In genomic region chrX:154019061-154019621, GRCh38 we compare ENCODE assay signal across 8 cellular contexts. TPM values are rescaled to one million over a fixed set of nuclear protein-coding genes. Genes with fewer than 3 reads are reported as not detected.
DNase-seq lines count a peak whose midpoint lies in the region; ATAC-seq and TF ChIP-seq lines count a peak whose summit lies in the region.

No MANE protein-coding gene starts in this region.

- peaks cover 11% of the 10 kb centered on the region for H3K36me3 Mint-ChIP-seq in endodermal cell (ENCODE audit: low read depth)

- peaks cover 11% of the 10 kb centered on the region for H3K79me1 ChIP-seq in neuronal stem cell (ENCODE audit: low read depth, low read length)

- H3K27ac ChIP-seq in endodermal cell (ENCODE audit: low read depth, low read length) (no peak overlapping the region), neuronal stem cell (replicated peaks; ENCODE audit: low read length) (no peak overlapping the region)

- whole genome bisulfite sequencing in endodermal cell (ENCODE audit: insufficient coverage in 1 of 2, insufficient read length in 1 of 2), 2 experiments, result 43 to 76% methylated on average over 3 to 39 of the region's 45 CpGs
- WGBS in neuronal stem cell (ENCODE audit: extremely low coverage in 2 of 2, insufficient read length in 2 of 2, insufficient replicate concordance in 1 of 2), 2 donors, result no CpG with 5 or more reads among the region's 45 CpGs

- TF ChIP-seq POLR2A in Raji (IDR thresholded peaks at IDR 0.05; ENCODE audit: insufficient read depth, low read depth, low read length), result peak; percentile 17

- H2AFZ ChIP-seq in neuronal stem cell (ENCODE audit: low read length), result peak overlapping the region; percentile 66

- peak overlapping the region; percentile 97 for H3K14ac ChIP-seq in neuronal stem cell (ENCODE audit: low read length)

- H3K4me3 ChIP-seq in AG09309 (ENCODE audit: control insufficient read depth, low read depth, low read length), result peak overlapping the region; percentile 44
- H3K4me3 ChIP-seq in endodermal cell (ENCODE audit: low read length), result no peak overlapping the region
- peak overlapping the region; percentile 59 to 74 for H3K4me3 ChIP-seq in neuronal stem cell (ENCODE audit: low read length in 2 of 2)

- DNase-seq in AG09309 (ENCODE audit: low read depth) (no peak), endodermal cell (no peak), neuronal stem cell (ENCODE audit: low spot score) (no peak), superior temporal gyrus (ENCODE audit: extremely low spot score) (no peak), activated gamma-delta T cell treated with Interleukin-2 at 50 U/mL for 16 hours (no peak), AG20443 (ENCODE audit: low spot score) (no peak)

- peaks cover 3% of the 10 kb centered on the region for H3K27me3 Mint-ChIP-seq in endodermal cell (ENCODE audit: insufficient read depth)

- H2AK5ac ChIP-seq in neuronal stem cell (ENCODE audit: low read depth, low read length), result no peak overlapping the region

- H3K4me3 Mint-ChIP-seq in endodermal cell, result peak overlapping the region; percentile 64

- peak overlapping the region; percentile 85 for H3K18ac ChIP-seq in neuronal stem cell (ENCODE audit: low read length)

- H3K9ac ChIP-seq in endodermal cell (ENCODE audit: extremely low read depth, low read length, poor library complexity, severe bottlenecking) (no peak overlapping the region), neuronal stem cell (ENCODE audit: low read depth, low read length, poor library complexity) (peak overlapping the region; percentile 84)

- no peak overlapping the region for H3K4ac ChIP-seq in neuronal stem cell (ENCODE audit: low read length)

- peak overlapping the region; percentile 82 for H3K27ac Mint-ChIP-seq in endodermal cell

- peak overlapping the region; percentile 54 for H3K4me2 ChIP-seq in neuronal stem cell (ENCODE audit: insufficient read depth, low read length, poor library complexity, severe bottlenecking)

- H3K23ac ChIP-seq in neuronal stem cell (ENCODE audit: low read depth, low read length, poor library complexity), result no peak overlapping the region

- H4K8ac ChIP-seq in neuronal stem cell (ENCODE audit: low read depth, low read length), result no peak overlapping the region

- H4K91ac ChIP-seq in neuronal stem cell (ENCODE audit: low read depth, low read length, poor library complexity), result no peak overlapping the region

- H3K4me1 ChIP-seq in endodermal cell (ENCODE audit: control insufficient read depth, insufficient read depth, low read length), result no peaks in the 10 kb centered on the region
- H3K4me1 ChIP-seq in neuronal stem cell (ENCODE audit: control insufficient read depth in 2 of 2, insufficient read depth in 1 of 2, low read depth in 1 of 2, low read length in 2 of 2), result peaks cover 7 to 16% of the 10 kb centered on the region in 2 donors

- no peak overlapping the region for H2BK120ac ChIP-seq in neuronal stem cell (ENCODE audit: low read depth, low read length)

- no peak overlapping the region for H2BK12ac ChIP-seq in neuronal stem cell (ENCODE audit: low read length)

- peaks cover 67% of the 10 kb centered on the region for H3K9me3 Mint-ChIP-seq in endodermal cell

- TF ChIP-seq CTCF in AG09309 (IDR thresholded peaks at IDR 0.05; ENCODE audit: control insufficient read depth, insufficient read depth, low read depth, low read length, missing control alignments) (no peak), endodermal cell (conservative IDR thresholded peaks at IDR 0.05) (no peak)

- H3K27me3 ChIP-seq in endodermal cell (ENCODE audit: control insufficient read depth, insufficient read depth, low read length, poor library complexity, severe bottlenecking) (no peaks in the 10 kb centered on the region), neuronal stem cell (ENCODE audit: control insufficient read depth in 3 of 3, insufficient read depth in 3 of 3, low read depth in 1 of 3, low read length in 3 of 3) (peaks cover 0 to 43% (median 0%) of the 10 kb centered on the region in 3 experiments)

- peaks cover 18% of the 10 kb centered on the region for H3K4me1 Mint-ChIP-seq in endodermal cell

- H3K9me3 ChIP-seq in endodermal cell (ENCODE audit: control insufficient read depth, low read length), result no peaks in the 10 kb centered on the region
- no peaks in the 10 kb centered on the region for H3K9me3 ChIP-seq in neuronal stem cell (replicated peaks in 1 of 2; ENCODE audit: control insufficient read depth in 2 of 2, insufficient read depth in 1 of 2, low read depth in 1 of 2, low read length in 2 of 2)

- no peaks in the 10 kb centered on the region for H3K36me3 ChIP-seq in endodermal cell (ENCODE audit: control insufficient read depth, insufficient read depth, low read length)
- H3K36me3 ChIP-seq in neuronal stem cell (replicated peaks in 1 of 2; ENCODE audit: control insufficient read depth in 2 of 2, insufficient read depth in 2 of 2, low read length in 2 of 2), result peaks cover 0 to 33% of the 10 kb centered on the region in 2 donors

- H2BK5ac ChIP-seq in neuronal stem cell (ENCODE audit: low read length), result no peak overlapping the region

- no peak overlapping the region for H2BK15ac ChIP-seq in neuronal stem cell (ENCODE audit: low read length)

- peak; percentile 20 for ATAC-seq in GM21381 (IDR thresholded peaks at IDR 0.05; ENCODE audit: unreplicated experiment)

RNA-seq across cellular contexts. Expression of gene IRAK1, which starts 0.6 kb away (rescaled TPM):
- 10 to 100 TPM; 61.1 to 73.9 TPM for total RNA-seq in endodermal cell
- 41.3 TPM for polyA plus RNA-seq in endodermal cell (2013, experiment 1 of 2)
- 36.5 TPM for polyA plus RNA-seq in endodermal cell (2013, experiment 2 of 2)
- 33.3 TPM for polyA plus RNA-seq in neuronal stem cell (2013, experiment 1 of 2)
- 32.7 TPM for polyA plus RNA-seq in neuronal stem cell (2013, experiment 2 of 2)

RNA-seq across cellular contexts. Expression of gene TMEM187, which starts 46.6 kb away (rescaled TPM):
- total RNA-seq in endodermal cell, result 1 to 10 TPM; 4.8 to 8.1 TPM
- polyA plus RNA-seq in endodermal cell (2013, experiment 1 of 2), result 4.8 TPM
- 5.3 TPM for polyA plus RNA-seq in endodermal cell (2013, experiment 2 of 2)
- polyA plus RNA-seq in neuronal stem cell (2013, experiment 1 of 2), result 6.2 TPM
- polyA plus RNA-seq in neuronal stem cell (2013, experiment 2 of 2), result 6.1 TPM

RNA-seq across cellular contexts. Expression of gene HCFC1, which starts 47.5 kb away (rescaled TPM):
- 100 to 1,000 TPM in 1 of 2 donors, 10 to 100 TPM in 1; 93.4 to 112 TPM for total RNA-seq in endodermal cell
- polyA plus RNA-seq in endodermal cell (2013, experiment 1 of 2), result 60.4 TPM
- 63.4 TPM for polyA plus RNA-seq in endodermal cell (2013, experiment 2 of 2)
- 37.0 TPM for polyA plus RNA-seq in neuronal stem cell (2013, experiment 1 of 2)
- polyA plus RNA-seq in neuronal stem cell (2013, experiment 2 of 2), result 39.4 TPM
